In the genomic region with DNA sequence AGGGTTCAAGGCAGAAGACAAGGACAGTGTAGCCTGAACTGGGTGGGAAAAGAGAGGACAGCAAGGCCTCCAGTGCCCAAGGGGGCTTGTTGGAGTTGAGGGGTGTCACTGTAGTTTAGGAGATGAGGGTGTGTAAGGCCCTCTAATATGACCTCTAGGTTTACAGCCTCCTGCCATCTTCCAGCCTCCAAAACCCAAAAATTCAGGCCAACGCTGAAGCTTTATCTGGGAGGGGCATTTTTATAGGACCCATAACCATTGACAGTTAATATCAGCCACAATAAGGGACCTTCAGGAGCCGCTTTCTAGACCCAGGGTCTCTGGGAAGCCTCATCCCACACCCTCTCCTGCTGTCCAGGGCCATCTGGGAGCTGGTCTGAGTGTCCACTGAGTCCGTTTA, we compare ENCODE assay signal across 25 cellular contexts. TPM values are rescaled to one million over a fixed set of nuclear protein-coding genes. Genes with fewer than 3 reads are reported as not detected.
DNase-seq lines count a peak whose midpoint lies in the region; ATAC-seq and TF ChIP-seq lines count a peak whose summit lies in the region.
"Had no signal": no experiment of that assay in that cellular context is flagged by ENCODE, and none has a peak within 500 bp of the region (broad histone marks: within the 10 kb centered on the region; RNA-seq: fewer than 3 reads in every experiment).

No MANE protein-coding gene starts in this region.

- H3K4me3 Mint-ChIP-seq in CD4-positive, CD25-positive, alpha-beta regulatory T cell: peak overlapping the region in 3 of 4 donors; percentile 41 to 94 (median 66)
- H3K4me3 Mint-ChIP-seq in GM23338: no peak overlapping the region; the same call in 2 of the 3 replicates
- H3K4me3 Mint-ChIP-seq in activated naive CD8-positive, alpha-beta T cell treated with anti-CD3 and anti-CD28 coated beads, Interleukin-2, amount 50 U/mL, for 24 hours: peak overlapping the region; percentile 21
- H3K4me3 Mint-ChIP-seq in natural killer cell treated with Interleukin-12 subunit alpha and Interleukin-12 subunit beta and Interleukin-15 and Interleukin-18, amount 100 ng/mL, for 72 hours: peak overlapping the region; percentile 27

- peaks cover 0 to 6% of the 10 kb centered on the region in 2 experiments for H3K9me3 ChIP-seq in CD4-positive, CD25-positive, alpha-beta regulatory T cell (ENCODE audit: control insufficient read depth in 2 of 2, low read length in 2 of 2)
- H3K9me3 ChIP-seq: thyroid gland had no signal

- no peaks in the 10 kb centered on the region for H3K79me2 ChIP-seq in GM23338 (replicated peaks; ENCODE audit: insufficient read depth)

- no peaks in the 10 kb centered on the region for H3K36me3 ChIP-seq in CD4-positive, CD25-positive, alpha-beta regulatory T cell (ENCODE audit: control insufficient read depth, insufficient read depth, low read length)
- no peaks in the 10 kb centered on the region for H3K36me3 ChIP-seq in GM23338 (ENCODE audit: insufficient read depth)
- H3K36me3 ChIP-seq: MG63, thyroid gland had no signal

- no peaks in the 10 kb centered on the region for H3K27me3 ChIP-seq in CD4-positive, CD25-positive, alpha-beta regulatory T cell (ENCODE audit: control insufficient read depth, insufficient read depth, low read length)
- peaks cover 23% of the 10 kb centered on the region for H3K27me3 ChIP-seq in GM23338 (ENCODE audit: insufficient read depth)
- H3K27me3 ChIP-seq: thyroid gland had no signal

- peak overlapping the region in 1 of 3 donors; percentile 31 for H3K27ac Mint-ChIP-seq in CD4-positive, CD25-positive, alpha-beta regulatory T cell
- H3K27ac Mint-ChIP-seq in GM23338: no peak overlapping the region
- no peak overlapping the region for H3K27ac Mint-ChIP-seq in activated naive CD8-positive, alpha-beta T cell treated with anti-CD3 and anti-CD28 coated beads, Interleukin-2, amount 50 U/mL, for 24 hours
- H3K27ac Mint-ChIP-seq in natural killer cell treated with Interleukin-12 subunit alpha and Interleukin-12 subunit beta and Interleukin-15 and Interleukin-18, amount 100 ng/mL, for 72 hours: no peak overlapping the region

- H3K4me1 Mint-ChIP-seq in CD4-positive, CD25-positive, alpha-beta regulatory T cell: peaks cover 0 to 39% (median 12%) of the 10 kb centered on the region in 4 donors
- H3K4me1 Mint-ChIP-seq in GM23338: peaks cover 17% of the 10 kb centered on the region
- H3K4me1 Mint-ChIP-seq in activated naive CD8-positive, alpha-beta T cell treated with anti-CD3 and anti-CD28 coated beads, Interleukin-2, amount 50 U/mL, for 24 hours: peaks cover 34% of the 10 kb centered on the region
- H3K4me1 Mint-ChIP-seq in natural killer cell treated with Interleukin-12 subunit alpha and Interleukin-12 subunit beta and Interleukin-15 and Interleukin-18, amount 100 ng/mL, for 72 hours (ENCODE audit: low read depth in 2 of 2): peaks cover 12 to 13% of the 10 kb centered on the region in 2 donors

- no peaks in the 10 kb centered on the region for H4K20me1 ChIP-seq in GM23338 (replicated peaks; ENCODE audit: insufficient read depth)

- no peaks in the 10 kb centered on the region for H3K36me3 Mint-ChIP-seq in CD4-positive, CD25-positive, alpha-beta regulatory T cell
- H3K36me3 Mint-ChIP-seq in GM23338 (ENCODE audit: low read depth): peaks cover 9% of the 10 kb centered on the region; the same call in 2 of the 3 replicates
- H3K36me3 Mint-ChIP-seq in activated naive CD8-positive, alpha-beta T cell treated with anti-CD3 and anti-CD28 coated beads, Interleukin-2, amount 50 U/mL, for 24 hours (ENCODE audit: low read depth): no peaks in the 10 kb centered on the region
- no peaks in the 10 kb centered on the region for H3K36me3 Mint-ChIP-seq in natural killer cell treated with Interleukin-12 subunit alpha and Interleukin-12 subunit beta and Interleukin-15 and Interleukin-18, amount 100 ng/mL, for 72 hours

- DNase-seq in CD4-positive, CD25-positive, alpha-beta regulatory T cell: no peak
- DNase-seq in GM23338 (ENCODE audit: low spot score) (no peak), dermis blood vessel endothelial cell (no peak), GM10266 (ENCODE audit: extremely low spot score) (no peak), HuH-7.5 (ENCODE audit: low spot score) (no peak)
- DNase-seq in activated naive CD8-positive, alpha-beta T cell treated with anti-CD3 and anti-CD28 coated beads, Interleukin-2, amount 50 U/mL, for 24 hours: no peak
- no peak for DNase-seq in natural killer cell treated with Interleukin-12 subunit alpha and Interleukin-12 subunit beta and Interleukin-15 and Interleukin-18, amount 100 ng/mL, for 72 hours (ENCODE audit: low spot score)
- DNase-seq: activated CD4-positive, alpha-beta T cell treated with anti-CD3 and anti-CD28 coated beads for 48 hours; anterior cingulate cortex; cerebellar nuclear complex; DMS 273 treated with DMSO at 0.1 percent for 48 hours; head of caudate nucleus; islet precursor cell; MG63; naive thymus-derived CD4-positive, alpha-beta T cell; NCI-H146; NCI-H82; thyroid gland had no signal

- peaks cover 0 to 3% (median 0%) of the 10 kb centered on the region in 7 donors for H3K9me3 Mint-ChIP-seq in CD4-positive, CD25-positive, alpha-beta regulatory T cell
- H3K9me3 Mint-ChIP-seq in GM23338: peaks cover 22% of the 10 kb centered on the region
- peaks cover 6% of the 10 kb centered on the region for H3K9me3 Mint-ChIP-seq in activated naive CD8-positive, alpha-beta T cell treated with anti-CD3 and anti-CD28 coated beads, Interleukin-2, amount 50 U/mL, for 24 hours
- no peaks in the 10 kb centered on the region for H3K9me3 Mint-ChIP-seq in natural killer cell treated with Interleukin-12 subunit alpha and Interleukin-12 subunit beta and Interleukin-15 and Interleukin-18, amount 100 ng/mL, for 72 hours

- H3K4me1 ChIP-seq in CD4-positive, CD25-positive, alpha-beta regulatory T cell (ENCODE audit: control insufficient read depth, insufficient read depth, low read length, poor library complexity, severe bottlenecking): peaks cover 34% of the 10 kb centered on the region
- H3K4me1 ChIP-seq in GM23338 (ENCODE audit: insufficient read depth): peaks cover 3% of the 10 kb centered on the region; the same call in 1 of the 2 replicates

- no peaks in the 10 kb centered on the region for H3K27me3 Mint-ChIP-seq in CD4-positive, CD25-positive, alpha-beta regulatory T cell
- H3K27me3 Mint-ChIP-seq in GM23338 (ENCODE audit: insufficient read depth, low read depth, poor library complexity): peaks cover 31% of the 10 kb centered on the region
- H3K27me3 Mint-ChIP-seq in activated naive CD8-positive, alpha-beta T cell treated with anti-CD3 and anti-CD28 coated beads, Interleukin-2, amount 50 U/mL, for 24 hours: no peaks in the 10 kb centered on the region
- H3K27me3 Mint-ChIP-seq in natural killer cell treated with Interleukin-12 subunit alpha and Interleukin-12 subunit beta and Interleukin-15 and Interleukin-18, amount 100 ng/mL, for 72 hours: no peaks in the 10 kb centered on the region

- peaks cover 26% of the 10 kb centered on the region for H3F3A ChIP-seq in GM23338 (replicated peaks; ENCODE audit: low read depth)

- no peak overlapping the region for H2AFZ ChIP-seq in GM23338

- no peak for TF ChIP-seq CTCF in GM23338 (conservative IDR thresholded peaks at IDR 0.05; ENCODE audit: low read depth in 2 of 2)
- no peak for TF ChIP-seq CTCF in GM10266 (IDR thresholded peaks at IDR 0.05; ENCODE audit: control insufficient read depth, insufficient read depth, low read depth, missing control alignments)

- H3K4me2 ChIP-seq in GM23338: peak overlapping the region; percentile 91

- H3K4me3 ChIP-seq in CD4-positive, CD25-positive, alpha-beta regulatory T cell (ENCODE audit: low read depth, low read length): no peak overlapping the region
- peak overlapping the region; percentile 93; the same call in 1 of the 2 replicates for H3K4me3 ChIP-seq in GM23338
- H3K4me3 ChIP-seq: lung, MG63, thyroid gland had no signal

- ATAC-seq in CD4-positive, CD25-positive, alpha-beta regulatory T cell (ENCODE audit: low read depth in 2 of 2): no peak
- ATAC-seq in GM23338: no peak
- ATAC-seq in activated naive CD8-positive, alpha-beta T cell treated with anti-CD3 and anti-CD28 coated beads, Interleukin-2, amount 50 U/mL, for 24 hours: no peak
- ATAC-seq in natural killer cell treated with Interleukin-12 subunit alpha and Interleukin-12 subunit beta and Interleukin-15 and Interleukin-18, amount 100 ng/mL, for 72 hours: no peak
- ATAC-seq in GM19351 (IDR thresholded peaks at IDR 0.05; ENCODE audit: unreplicated experiment): no peak
- ATAC-seq: Panc1 had no signal

- H3K9me2 ChIP-seq in GM23338 (ENCODE audit: insufficient read depth): no peaks in the 10 kb centered on the region; the same call in 1 of the 2 replicates

- no peak overlapping the region for H3K27ac ChIP-seq in CD4-positive, CD25-positive, alpha-beta regulatory T cell (ENCODE audit: insufficient read depth, low read length, poor library complexity, severe bottlenecking)
- no peak overlapping the region for H3K27ac ChIP-seq in GM23338 (ENCODE audit: low read depth)
- H3K27ac ChIP-seq: SK-N-MC, thyroid gland had no signal

RNA-seq across cellular contexts. Expression of gene KLF1, which starts 2.8 kb away (rescaled TPM):
- not detected for total RNA-seq in CD4-positive, CD25-positive, alpha-beta regulatory T cell
- polyA plus RNA-seq in CD4-positive, CD25-positive, alpha-beta regulatory T cell: under 1 TPM in 1 of 4 donors, not detected in 3; 0.23 TPM
- total RNA-seq in GM23338 (2014; rRNA removed; shearing (Covaris generic)): 1.1 and 1.4 TPM in 2 replicates
- polyA plus RNA-seq in GM23338 (2016; fragmentation: Nextera tagmentation; extraction: Ambion mirVana): 0.74 and 0.80 TPM in 2 replicates
- total RNA-seq in natural killer cell treated with Interleukin-12 subunit alpha and Interleukin-12 subunit beta and Interleukin-15 and Interleukin-18, amount 100 ng/mL, for 72 hours: under 1 TPM; 0.52 to 0.89 TPM
- total RNA-seq in dermis blood vessel endothelial cell: 0.17 TPM in 1 of 2 replicates, not detected in the other
- total RNA-seq: fibroblast of lung, pulmonary artery endothelial cell, thyroid gland had no signal
- polyA plus RNA-seq: BJ; fibroblast of lung; naive thymus-derived CD4-positive, alpha-beta T cell had no signal

RNA-seq across cellular contexts. Expression of gene DNASE2, which starts 3.0 kb away (rescaled TPM):
- total RNA-seq in CD4-positive, CD25-positive, alpha-beta regulatory T cell: 20.2 TPM
- 10 to 100 TPM; 54.4 to 72.1 (median 63.6) TPM for polyA plus RNA-seq in CD4-positive, CD25-positive, alpha-beta regulatory T cell
- 27.3 and 35.0 TPM in 2 replicates for total RNA-seq in GM23338 (2014; rRNA removed; shearing (Covaris generic))
- polyA plus RNA-seq in GM23338 (2016; fragmentation: Nextera tagmentation; extraction: Ambion mirVana): 15.9 and 17.4 TPM in 2 replicates
- total RNA-seq in natural killer cell treated with Interleukin-12 subunit alpha and Interleukin-12 subunit beta and Interleukin-15 and Interleukin-18, amount 100 ng/mL, for 72 hours: 10 to 100 TPM; 30.3 to 32.7 TPM
- total RNA-seq in dermis blood vessel endothelial cell: 23.3 and 31.3 TPM in 2 replicates

RNA-seq across cellular contexts. Expression of gene GCDH, which starts 6.8 kb away (rescaled TPM):
- 40.0 TPM for total RNA-seq in CD4-positive, CD25-positive, alpha-beta regulatory T cell
- polyA plus RNA-seq in CD4-positive, CD25-positive, alpha-beta regulatory T cell: 10 to 100 TPM; 15.1 to 17.6 (median 16.1) TPM
- total RNA-seq in GM23338 (2014; rRNA removed; shearing (Covaris generic)): 73.3 and 99.8 TPM in 2 replicates
- polyA plus RNA-seq in GM23338 (2016; fragmentation: Nextera tagmentation; extraction: Ambion mirVana): 51.5 and 54.1 TPM in 2 replicates
- total RNA-seq in natural killer cell treated with Interleukin-12 subunit alpha and Interleukin-12 subunit beta and Interleukin-15 and Interleukin-18, amount 100 ng/mL, for 72 hours: 10 to 100 TPM; 41.5 to 77.2 TPM
- total RNA-seq in dermis blood vessel endothelial cell: 31.5 and 42.4 TPM in 2 replicates

RNA-seq across cellular contexts. Expression of gene SYCE2, which starts 34.9 kb away (rescaled TPM):
- 0.54 TPM for total RNA-seq in CD4-positive, CD25-positive, alpha-beta regulatory T cell
- under 1 TPM in 1 of 4 donors, not detected in 3; 0.14 TPM for polyA plus RNA-seq in CD4-positive, CD25-positive, alpha-beta regulatory T cell
- total RNA-seq in GM23338 (2014; rRNA removed; shearing (Covaris generic)): 0.62 and 0.63 TPM in 2 replicates
- 1.9 and 2.9 TPM in 2 replicates for polyA plus RNA-seq in GM23338 (2016; fragmentation: Nextera tagmentation; extraction: Ambion mirVana)
- total RNA-seq in natural killer cell treated with Interleukin-12 subunit alpha and Interleukin-12 subunit beta and Interleukin-15 and Interleukin-18, amount 100 ng/mL, for 72 hours: 1 to 10 TPM in 1 of 2 donors, under 1 TPM in 1; 0.78 to 1.1 TPM
- total RNA-seq in dermis blood vessel endothelial cell: 0.17 and 0.33 TPM in 2 replicates
- total RNA-seq: fibroblast of lung, lung, thyroid gland had no signal

RNA-seq across cellular contexts. Expression of gene MAST1, which starts 45.9 kb away (rescaled TPM):
- 0.94 TPM for total RNA-seq in CD4-positive, CD25-positive, alpha-beta regulatory T cell
- polyA plus RNA-seq in CD4-positive, CD25-positive, alpha-beta regulatory T cell: 1 to 10 TPM in 1 of 4 donors, under 1 TPM in 2, not detected in 1; 0.05 to 1.8 (median 0.52) TPM
- total RNA-seq in GM23338 (2014; rRNA removed; shearing (Covaris generic)): 13.4 and 19.9 TPM in 2 replicates
- polyA plus RNA-seq in GM23338 (2016; fragmentation: Nextera tagmentation; extraction: Ambion mirVana): 8.9 and 13.9 TPM in 2 replicates
- total RNA-seq in natural killer cell treated with Interleukin-12 subunit alpha and Interleukin-12 subunit beta and Interleukin-15 and Interleukin-18, amount 100 ng/mL, for 72 hours: under 1 TPM in 1 of 2 donors, not detected in 1; 0.31 TPM
- total RNA-seq in dermis blood vessel endothelial cell: 0.17 and 0.51 TPM in 2 replicates
